In the genomic region with DNA sequence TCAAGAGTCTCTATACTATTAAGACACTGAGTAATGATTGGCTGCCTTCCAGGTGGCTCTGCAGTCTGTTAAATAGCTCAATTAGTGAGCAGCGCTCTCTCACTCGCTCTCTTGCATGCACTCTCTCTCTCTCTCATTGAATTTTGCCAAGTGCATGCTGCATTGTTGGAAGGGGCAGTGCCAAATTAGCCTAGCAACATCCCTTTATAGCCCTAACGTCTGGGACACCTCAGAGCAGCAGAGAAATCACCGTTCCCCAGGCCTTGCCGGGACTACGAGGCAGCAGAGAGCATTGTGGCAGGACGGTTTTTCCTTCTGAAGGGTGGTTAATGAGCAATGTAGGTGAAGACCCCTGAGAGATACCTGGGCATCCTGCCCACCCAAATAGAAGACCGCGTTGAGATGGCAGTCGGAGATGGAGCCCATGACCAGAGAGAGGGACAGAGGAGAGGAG, we compare ENCODE assay signal across 13 cellular contexts.
DNase-seq lines count a peak whose midpoint lies in the region; ATAC-seq, FAIRE-seq and TF ChIP-seq lines count a peak whose summit lies in the region.
"Had no signal": no experiment of that assay in that cellular context is flagged by ENCODE, and none has a peak within 500 bp of the region (broad histone marks: within the 10 kb centered on the region; RNA-seq: fewer than 3 reads in every experiment).

No MANE protein-coding gene starts in this region.

- no peaks in the 10 kb centered on the region for H3K27me3 ChIP-seq in GM23248 (replicated peaks; ENCODE audit: insufficient read depth)
- no peaks in the 10 kb centered on the region for H3K27me3 ChIP-seq in dorsolateral prefrontal cortex
- H3K27me3 ChIP-seq in HepG2 (ENCODE audit: control insufficient read depth in 1 of 2, insufficient read depth in 2 of 2, low read length in 2 of 2): 0 out of 5 replicates have a peak, but pooled peaks cover 0 to 3% of the 10 kb centered on the region in 2 experiments

- H2AFZ ChIP-seq in GM23248 (no peak overlapping the region), HepG2 (ENCODE audit: low read length) (no peak overlapping the region)

- H3K79me2 ChIP-seq in GM23248 (ENCODE audit: insufficient read depth) (no peaks in the 10 kb centered on the region), HepG2 (ENCODE audit: insufficient read depth, low read length) (no peaks in the 10 kb centered on the region)

- DNase-seq in GM23248: peak; percentile 1
- DNase-seq in NCI-H446 (lab: John Stamatoyannopoulos, UW): peak; percentile 86 to 90
- peak in 6 of 10 donors; percentile 3 to 52 (median 42) for DNase-seq in dorsolateral prefrontal cortex
- DNase-seq in retinal pigment epithelial cell (ENCODE audit: low read depth): peak; percentile 9
- no peak for DNase-seq in HepG2 (ENCODE audit: low spot score)
- DNase-seq in erythroblast (lab: John Stamatoyannopoulos, UW): no peak
- no peak for DNase-seq in LoVo (ENCODE audit: low spot score)
- no peak for DNase-seq in SIG-M5 treated with dmso at 0.1 percent for 504 hours (lab: John Stamatoyannopoulos, UW; ENCODE audit: unreplicated experiment)
- DNase-seq: activated naive CD8-positive, alpha-beta T cell treated with anti-CD3 and anti-CD28 coated beads, Interleukin-2, amount 50 U/mL, for 24 hours; CD4-positive, alpha-beta memory T cell; effector memory CD4-positive, alpha-beta T cell; stimulated activated CD4-positive, alpha-beta T cell treated with anti-CD3 and anti-CD28 coated beads, Interleukin-2, amount 100 ng/mL, for 48 hours; stimulated activated naive CD4-positive, alpha-beta T cell treated with Interleukin-2 at 50 U/mL for 16 hours had no signal

- H3K27ac ChIP-seq in GM23248 (no peak overlapping the region), dorsolateral prefrontal cortex (peak overlapping the region in 43 of 59 donors; percentile 2 to 81 (median 53)), HepG2 (ENCODE audit: extremely low read length, insufficient read depth, low read length) (no peak overlapping the region)

- TF ChIP-seq EP300 in HepG2 (IDR thresholded peaks at IDR 0.05; ENCODE audit: low read depth in 2 of 2, low read length in 2 of 2): no peak
- no peak for TF ChIP-seq EP300 in HepG2 (CRISPR knock-in tag; IDR thresholded peaks at IDR 0.05; ENCODE audit: borderline replicate concordance)

- POLR2A ChIA-PET in HepG2 (lab: Yijun Ruan, JAX): no interaction called here

- H3K4me2 ChIP-seq in GM23248 (ENCODE audit: unreplicated experiment): no peak overlapping the region
- H3K4me2 ChIP-seq in HepG2 (ENCODE audit: low read depth, low read length): no peak overlapping the region

- H3K9ac ChIP-seq in GM23248 (no peak overlapping the region), HepG2 (ENCODE audit: insufficient read depth, low read depth, low read length) (no peak overlapping the region)

- H4K20me1 ChIP-seq in GM23248 (ENCODE audit: insufficient read depth) (no peaks in the 10 kb centered on the region), HepG2 (ENCODE audit: insufficient read depth, low read length) (no peaks in the 10 kb centered on the region)

- no peak for TF ChIP-seq POLR2A in HepG2 (IDR thresholded peaks at IDR 0.05; ENCODE audit: insufficient read depth in 1 of 2, low read depth in 2 of 2, low read length in 2 of 2)
- TF ChIP-seq POLR2A in erythroblast (IDR thresholded peaks at IDR 0.05; ENCODE audit: low read length): no peak

- no peaks in the 10 kb centered on the region for H3K36me3 ChIP-seq in GM23248 (ENCODE audit: low read depth)
- H3K36me3 ChIP-seq in HepG2 (replicated peaks in 1 of 2; ENCODE audit: control insufficient read depth in 1 of 2, insufficient read depth in 2 of 2, low read length in 2 of 2): no peaks in the 10 kb centered on the region

- in situ Hi-C loops in GM23248 (cut with MboI) (no loop called here), HepG2 (cut with HindIII; ENCODE audit: extremely low pct_ligation_motif_present, low pct_unique_long_range_greater_than_20kb) (no loop called here)

- H3F3A ChIP-seq in GM23248 (ENCODE audit: insufficient read depth): no peaks in the 10 kb centered on the region

- no peaks in the 10 kb centered on the region for H3K9me3 ChIP-seq in GM23248 (ENCODE audit: low read depth)
- H3K9me3 ChIP-seq in HepG2 (ENCODE audit: low read length): no peaks in the 10 kb centered on the region

- 74 to 79% methylated on average over 10 of the region's 10 CpGs for WGBS in GM23248 (ENCODE audit: low coverage in 1 of 2, low lambda C conversion rate in 2 of 2, missing lambda C conversion rate in 2 of 2), 2 experiments
- 21% methylated on average over 10 of the region's 10 CpGs for WGBS in HepG2 (ENCODE audit: low lambda C conversion rate)

- H3K4me1 ChIP-seq in GM23248 (ENCODE audit: insufficient read depth) (no peaks in the 10 kb centered on the region), HepG2 (ENCODE audit: insufficient read depth, low read length) (no peaks in the 10 kb centered on the region)

- CTCF ChIA-PET in HepG2 (lab: Yijun Ruan, JAX; ENCODE audit: low intra/inter-chr PET ratio, low total read pairs): no interaction called here

- no peak for FAIRE-seq in HepG2 (lab: Jason Lieb, UNC)

- BruUV-seq in HepG2 (replicated peaks; lab: Mats Ljungman, UMichigan): no TSS peak

- intact Hi-C loops in dorsolateral prefrontal cortex (cut with DNase I): no loop called here
- intact Hi-C loops in HepG2 (cut with micrococcal nuclease; ENCODE audit: unreplicated experiment): no loop called here

- TF ChIP-seq CTCF in dorsolateral prefrontal cortex (IDR thresholded peaks at IDR 0.05 in 54 of 56, conservative IDR thresholded peaks at IDR 0.05 in 2 of 56; ENCODE audit: low read depth in 1 of 56, partially characterized antibody in 56 of 56): peak in 2 of 56 donors; percentile 3 to 17
- TF ChIP-seq CTCF in retinal pigment epithelial cell (conservative IDR thresholded peaks at IDR 0.05; ENCODE audit: low read depth, low read length): no peak
- no peak for TF ChIP-seq CTCF in HepG2 (CRISPR knock-in tag; IDR thresholded peaks at IDR 0.05)

- H3K4me3 ChIP-seq in GM23248 (no peak overlapping the region), dorsolateral prefrontal cortex (peak overlapping the region in 58 of 59 donors; percentile 4 to 62 (median 39)), retinal pigment epithelial cell (ENCODE audit: low read length) (no peak overlapping the region), HepG2 (replicated peaks in 1 of 3; ENCODE audit: insufficient read depth in 1 of 3, low read depth in 2 of 3, low read length in 3 of 3) (no peak overlapping the region)

- no peak for TF ChIP-seq RAD21 in HepG2 (CRISPR knock-in tag; IDR thresholded peaks at IDR 0.05)

- ATAC-seq in HepG2: no peak
- ATAC-seq: activated naive CD8-positive, alpha-beta T cell treated with anti-CD3 and anti-CD28 coated beads, Interleukin-2, amount 50 U/mL, for 24 hours had no signal

- H3K9me2 ChIP-seq in GM23248 (ENCODE audit: insufficient read depth): no peaks in the 10 kb centered on the region

TF ChIP-seq in HepG2, 621 proteins besides CTCF, POLR2A, EP300 and RAD21:
- TF ChIP-seq SNAI1 (CRISPR knock-in tag; IDR thresholded peaks at IDR 0.05; ENCODE audit: borderline replicate concordance) (no peak), ELF4 (CRISPR knock-in tag; IDR thresholded peaks at IDR 0.05; ENCODE audit: borderline replicate concordance) (no peak), ETV6 (CRISPR knock-in tag; conservative IDR thresholded peaks at IDR 0.05) (no peak), ZNF557 (CRISPR knock-in tag; IDR thresholded peaks at IDR 0.05) (no peak), KLF15 (CRISPR knock-in tag; IDR thresholded peaks at IDR 0.05; ENCODE audit: borderline replicate concordance) (no peak), ZNF432 (CRISPR knock-in tag; IDR thresholded peaks at IDR 0.05; ENCODE audit: borderline replicate concordance) (no peak), ZNF3 (CRISPR knock-in tag; IDR thresholded peaks at IDR 0.05) (no peak), RORA (CRISPR knock-in tag; IDR thresholded peaks at IDR 0.05) (no peak)
- TF ChIP-seq, protein P1, sequence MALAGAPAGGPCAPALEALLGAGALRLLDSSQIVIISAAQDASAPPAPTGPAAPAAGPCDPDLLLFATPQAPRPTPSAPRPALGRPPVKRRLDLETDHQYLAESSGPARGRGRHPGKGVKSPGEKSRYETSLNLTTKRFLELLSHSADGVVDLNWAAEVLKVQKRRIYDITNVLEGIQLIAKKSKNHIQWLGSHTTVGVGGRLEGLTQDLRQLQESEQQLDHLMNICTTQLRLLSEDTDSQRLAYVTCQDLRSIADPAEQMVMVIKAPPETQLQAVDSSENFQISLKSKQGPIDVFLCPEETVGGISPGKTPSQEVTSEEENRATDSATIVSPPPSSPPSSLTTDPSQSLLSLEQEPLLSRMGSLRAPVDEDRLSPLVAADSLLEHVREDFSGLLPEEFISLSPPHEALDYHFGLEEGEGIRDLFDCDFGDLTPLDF (CRISPR knock-in tag; IDR thresholded peaks at IDR 0.05): no peak
TF ChIP-seq in HepG2: peak in this region for 0.

Comparison
In these comparisons a context has a peak if more than half of its experiments do, and no peak if none do; other contexts are left out.
1. DNase-seq: peak in GM23248 (single experiment), NCI-H446 (2 of 2), dorsolateral prefrontal cortex (6 of 10) and retinal pigment epithelial cell (single experiment); none in HepG2 (single experiment), erythroblast (0 of 2), LoVo (single experiment) and SIG-M5 treated with dmso at 0.1 percent for 504 hours (single experiment).
2. H3K27ac ChIP-seq: peak in dorsolateral prefrontal cortex (43 of 59); none in GM23248 (single experiment) and HepG2 (single experiment).
3. H3K4me3 ChIP-seq: peak in dorsolateral prefrontal cortex (58 of 59); none in GM23248 (single experiment), retinal pigment epithelial cell (single experiment) and HepG2 (0 of 3).